Comparison of ENCODE assay signal across 18 cellular contexts in genomic region chr4:87659247-87659931, GRCh38. TPM values are rescaled to one million over a fixed set of nuclear protein-coding genes. Genes with fewer than 3 reads are reported as not detected.
A peak's percentile ranks its signal among the peaks of the same experiment; 100 is the strongest.
DNase-seq lines count a peak whose midpoint lies in the region; TF ChIP-seq lines count a peak whose summit lies in the region.
"Had no signal": no experiment of that assay in that cellular context is flagged by ENCODE, and none has a peak within 500 bp of the region (broad histone marks: within the 10 kb centered on the region; RNA-seq: fewer than 3 reads in every experiment).

No MANE protein-coding gene starts in this region.

- H3K4me3 Mint-ChIP-seq in HFFc6: no peak overlapping the region
- H3K4me3 Mint-ChIP-seq in type B pancreatic cell: no peak overlapping the region
- no peak overlapping the region for H3K4me3 Mint-ChIP-seq in immature natural killer cell
- H3K4me3 Mint-ChIP-seq: brain had no signal

- DNase-seq in HFFc6: peak; percentile 8
- DNase-seq in astrocyte of the spinal cord (ENCODE audit: low read depth, low spot score): peak; percentile 8
- peak; percentile 38 for DNase-seq in kidney epithelial cell (ENCODE audit: low read depth)
- DNase-seq in type B pancreatic cell (ENCODE audit: extremely low spot score, unreplicated experiment): no peak
- DNase-seq in HAP-1 (ENCODE audit: low spot score in 2 of 2): no peak
- no peak for DNase-seq in immature natural killer cell
- DNase-seq in NOMO-1 treated with dmso at 0.1 percent for 144 hours (lab: John Stamatoyannopoulos, UW; ENCODE audit: unreplicated experiment): no peak
- DNase-seq in H7: no peak
- DNase-seq: activated gamma-delta T cell treated with Interleukin-2 at 50 U/mL for 16 hours, foreskin melanocyte, KG1, NCI-H1436 treated with DMSO at 0.1 percent for 48 hours, NCI-H226, spleen, stomach, WERI-Rb-1 had no signal

- no peaks in the 10 kb centered on the region for H3K9me3 Mint-ChIP-seq in HFFc6
- H3K9me3 Mint-ChIP-seq in type B pancreatic cell: no peaks in the 10 kb centered on the region
- no peaks in the 10 kb centered on the region for H3K9me3 Mint-ChIP-seq in immature natural killer cell

- H3K27ac Mint-ChIP-seq in HFFc6: no peak overlapping the region
- H3K27ac Mint-ChIP-seq in type B pancreatic cell: peak overlapping the region; percentile 37
- H3K27ac Mint-ChIP-seq in immature natural killer cell: no peak overlapping the region
- H3K27ac Mint-ChIP-seq: brain had no signal

- H3K9me3 ChIP-seq in HAP-1: no peaks in the 10 kb centered on the region
- H3K9me3 ChIP-seq: spleen, stomach had no signal

- H3K27me3 ChIP-seq in kidney epithelial cell (ENCODE audit: control insufficient read depth, insufficient read depth, low read length): no peaks in the 10 kb centered on the region
- H3K27me3 ChIP-seq in HAP-1 (ENCODE audit: low read depth): peaks cover 2% of the 10 kb centered on the region
- H3K27me3 ChIP-seq in H7 (ENCODE audit: control insufficient read depth, insufficient read depth, low read length): no peaks in the 10 kb centered on the region
- H3K27me3 ChIP-seq: stomach had no signal

- no peak overlapping the region for H3K4me3 ChIP-seq in astrocyte of the spinal cord (ENCODE audit: low read depth, low read length)
- H3K4me3 ChIP-seq in kidney epithelial cell (ENCODE audit: low read depth, low read length): no peak overlapping the region
- H3K4me3 ChIP-seq in HAP-1: no peak overlapping the region
- H3K4me3 ChIP-seq in H7 (ENCODE audit: insufficient read depth, low read depth, low read length): no peak overlapping the region
- H3K4me3 ChIP-seq: spleen, stomach had no signal

- TF ChIP-seq CTCF in HFFc6 (IDR thresholded peaks at IDR 0.05) (no peak), astrocyte of the spinal cord (IDR thresholded peaks at IDR 0.05; ENCODE audit: low read depth, low read length) (no peak), kidney epithelial cell (IDR thresholded peaks at IDR 0.05; ENCODE audit: insufficient read depth, low read length, poor library complexity, severe bottlenecking) (no peak), type B pancreatic cell (conservative IDR thresholded peaks at IDR 0.05) (no peak)

- H3K36me3 ChIP-seq in kidney epithelial cell (ENCODE audit: control insufficient read depth, insufficient read depth, low read length) (no peaks in the 10 kb centered on the region), HAP-1 (replicated peaks) (no peaks in the 10 kb centered on the region), H7 (replicated peaks; ENCODE audit: control insufficient read depth, insufficient read depth, low read length) (no peaks in the 10 kb centered on the region)
- H3K36me3 ChIP-seq: spleen, stomach, WERI-Rb-1 had no signal

- H3K4me1 ChIP-seq in HAP-1: no peaks in the 10 kb centered on the region
- H3K4me1 ChIP-seq: spleen had no signal

- H3K36me3 Mint-ChIP-seq in HFFc6 (ENCODE audit: low read depth) (no peaks in the 10 kb centered on the region), type B pancreatic cell (no peaks in the 10 kb centered on the region), immature natural killer cell (no peaks in the 10 kb centered on the region)
- H3K36me3 Mint-ChIP-seq: brain had no signal

- H3K27me3 Mint-ChIP-seq in HFFc6 (ENCODE audit: insufficient read depth) (peaks cover 5% of the 10 kb centered on the region), type B pancreatic cell (no peaks in the 10 kb centered on the region), immature natural killer cell (ENCODE audit: low read depth in 3 of 3) (peaks cover 2 to 5% (median 4%) of the 10 kb centered on the region in 3 donors)

- in situ Hi-C loops in astrocyte of the spinal cord (cut with HindIII; ENCODE audit: low sequenced_read_pairs): no loop called here
- in situ Hi-C loops in HAP-1 (cut with MboI; ENCODE audit: low sequenced_read_pairs): no loop called here

- peaks cover 27% of the 10 kb centered on the region for H3K4me1 Mint-ChIP-seq in HFFc6 (ENCODE audit: low read depth)
- H3K4me1 Mint-ChIP-seq in type B pancreatic cell (ENCODE audit: unreplicated experiment): peaks cover 15% of the 10 kb centered on the region
- H3K4me1 Mint-ChIP-seq in immature natural killer cell: no peaks in the 10 kb centered on the region
- H3K4me1 Mint-ChIP-seq: brain had no signal

RNA-seq across cellular contexts. Expression of gene DMP1, which starts 9.3 kb away (rescaled TPM):
- not detected for total RNA-seq in HFFc6 (2021; fragmentation: NEBNext Ultra II Directional; extraction: Animal tissue kit (Norgen Biotek cat#: 25700))
- total RNA-seq in kidney epithelial cell (not detected in 2 replicates), type B pancreatic cell (ENCODE audit: low replicate concordance) (0.12 TPM in 1 of 2 replicates, not detected in the other)
- not detected for polyA plus RNA-seq in immature natural killer cell
- not detected in 2 replicates for total RNA-seq in H7 (2014; rRNA removed; shearing (Covaris generic))
- total RNA-seq: osteocyte, spleen, stomach had no signal
- polyA plus RNA-seq: stomach had no signal

RNA-seq across cellular contexts. Expression of gene DSPP, which starts 51.1 kb away (rescaled TPM):
- total RNA-seq in HFFc6 (2021; fragmentation: NEBNext Ultra II Directional; extraction: Animal tissue kit (Norgen Biotek cat#: 25700)): not detected
- not detected in 2 replicates for total RNA-seq in kidney epithelial cell
- total RNA-seq in type B pancreatic cell (ENCODE audit: low replicate concordance): not detected in 2 replicates
- polyA plus RNA-seq in immature natural killer cell: not detected
- not detected in 2 replicates for total RNA-seq in H7 (2014; rRNA removed; shearing (Covaris generic))
- total RNA-seq: osteocyte, spleen, stomach had no signal
- polyA plus RNA-seq: spleen, stomach had no signal

Comparison
In these comparisons a context has a peak if more than half of its experiments do, and no peak if none do; other contexts are left out.
1. DNase-seq: peak in HFFc6 (single experiment), astrocyte of the spinal cord (single experiment) and kidney epithelial cell (single experiment); none in type B pancreatic cell (single experiment), HAP-1 (0 of 2), immature natural killer cell (0 of 3), NOMO-1 treated with dmso at 0.1 percent for 144 hours (single experiment) and H7 (single experiment).